12 cellular contexts compared by ENCODE assay signal in the genomic region with DNA sequence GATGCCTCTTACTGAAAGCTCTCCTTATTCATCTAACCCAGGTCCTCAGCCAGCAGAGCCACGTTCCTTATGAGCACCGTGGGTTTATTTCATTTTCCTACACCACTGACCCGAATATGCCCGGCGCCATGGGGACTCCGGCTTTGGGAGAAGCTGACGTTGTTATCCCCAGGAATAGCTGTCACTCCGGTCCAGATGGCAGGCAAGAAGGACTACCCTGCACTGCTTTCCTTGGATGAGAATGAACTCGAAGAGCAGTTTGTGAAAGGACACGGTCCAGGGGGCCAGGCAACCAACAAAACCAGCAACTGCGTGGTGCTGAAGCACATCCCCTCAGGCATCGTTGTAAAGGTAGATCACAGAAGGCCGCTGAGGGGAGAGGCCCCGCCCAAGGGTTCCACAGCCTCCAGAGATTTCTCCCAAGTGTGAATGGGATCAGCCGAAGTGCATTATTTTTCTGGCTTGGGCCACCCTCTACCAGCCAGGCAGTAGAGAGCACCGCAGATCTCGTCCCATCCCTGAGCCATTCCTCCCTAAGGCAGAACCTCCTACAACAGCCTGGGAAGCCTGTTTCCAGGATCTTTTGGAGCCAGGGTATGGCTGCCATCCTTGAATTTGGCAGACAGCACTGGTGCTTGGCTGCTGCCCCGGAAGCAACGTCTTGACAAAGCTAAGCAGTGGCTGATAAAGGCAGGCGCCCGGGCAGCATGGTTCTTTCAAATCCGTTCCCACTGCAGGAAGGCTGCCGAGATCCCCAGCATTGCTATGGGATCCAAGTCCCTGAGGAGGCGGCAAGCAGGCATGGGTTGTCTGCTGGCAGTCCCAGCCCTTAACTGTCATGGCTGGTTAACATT. TPM values are rescaled to one million over a fixed set of nuclear protein-coding genes. Genes with fewer than 3 reads are reported as not detected.
A peak's percentile ranks its signal among the peaks of the same experiment; 100 is the strongest.
DNase-seq lines count a peak whose midpoint lies in the region; ATAC-seq and TF ChIP-seq lines count a peak whose summit lies in the region.
"Had no signal": no experiment of that assay in that cellular context is flagged by ENCODE, and none has a peak within 500 bp of the region (broad histone marks: within the 10 kb centered on the region; RNA-seq: fewer than 3 reads in every experiment).

No MANE protein-coding gene starts in this region.

- H3K9me3 ChIP-seq in ascending aorta (no peaks in the 10 kb centered on the region), stomach smooth muscle (ENCODE audit: control insufficient read depth in 2 of 2, low read length in 2 of 2) (no peaks in the 10 kb centered on the region), ovary (no peaks in the 10 kb centered on the region)

- TF ChIP-seq CTCF in activated CD8-positive, alpha-beta T cell treated with anti-CD3 and anti-CD28 coated beads for 36 hours (IDR thresholded peaks at IDR 0.05), result no peak
- no peak for TF ChIP-seq CTCF in ascending aorta (IDR thresholded peaks at IDR 0.05)
- TF ChIP-seq CTCF in ovary (IDR thresholded peaks at IDR 0.05), result no peak

- intact Hi-C loops in activated CD8-positive, alpha-beta T cell treated with anti-CD3 and anti-CD28 coated beads for 36 hours (cut with micrococcal nuclease), result no loop called here
- intact Hi-C loops in ascending aorta (cut with DNase I), result no loop called here
- intact Hi-C loops in ovary (cut with DNase I), result no loop called here

- H3K36me3 ChIP-seq in ascending aorta, result peaks cover 38 to 42% of the 10 kb centered on the region in 2 donors
- peaks cover 31 to 34% of the 10 kb centered on the region in 2 donors for H3K36me3 ChIP-seq in stomach smooth muscle (ENCODE audit: control insufficient read depth in 2 of 2, insufficient read depth in 2 of 2, low read length in 2 of 2)
- H3K36me3 ChIP-seq in ovary, result no peaks in the 10 kb centered on the region

- 72 to 76% (median 75%) methylated on average over 24 of the region's 24 CpGs for WGBS in ovary, 3 donors

- peak overlapping the region; percentile 24 for H3K27ac Mint-ChIP-seq in activated CD8-positive, alpha-beta T cell treated with anti-CD3 and anti-CD28 coated beads for 36 hours
- no peak overlapping the region for H3K27ac Mint-ChIP-seq in activated CD8-positive, alpha-beta T cell treated with anti-CD3 and anti-CD28 coated beads, Interleukin-2, amount 10 ng/mL, durations not matched to agents 7 days and 5 days

- POLR2A ChIA-PET in activated CD8-positive, alpha-beta T cell treated with anti-CD3 and anti-CD28 coated beads for 36 hours (lab: Charles Lee), result interaction anchor here (1.6 kb wide), 1 partner anchor 16 kb away, joined by 3 read pairs; no protein-coding TSS in a partner anchor
- POLR2A ChIA-PET in activated CD8-positive, alpha-beta T cell treated with anti-CD3 and anti-CD28 coated beads, Interleukin-2, amount 10 ng/mL, durations not matched to agents 7 days and 5 days (lab: Charles Lee), result no interaction called here

- H3K4me3 ChIP-seq in ascending aorta (peak overlapping the region in 1 of 2 donors; percentile 29), stomach smooth muscle (ENCODE audit: low read length in 2 of 2) (peak overlapping the region in 1 of 2 donors; percentile 3), ovary (no peak overlapping the region)

- DNase-seq in activated CD8-positive, alpha-beta T cell treated with anti-CD3 and anti-CD28 coated beads for 36 hours, result no peak
- no peak for DNase-seq in activated CD8-positive, alpha-beta T cell treated with anti-CD3 and anti-CD28 coated beads, Interleukin-2, amount 10 ng/mL, durations not matched to agents 7 days and 5 days
- DNase-seq in ascending aorta (ENCODE audit: low spot score in 2 of 2) (no peak), inferior parietal cortex (ENCODE audit: extremely low spot score) (peak; percentile 48), NCI-H128 (lab: John Stamatoyannopoulos, UW; ENCODE audit: unreplicated experiment) (no peak), ovary (no peak)
- DNase-seq in effector CD4-positive, alpha-beta T cell, result no peak
- DNase-seq: amniotic stem cell, KBM-7, T-helper 2 cell had no signal

- H3K27me3 ChIP-seq in ascending aorta (no peaks in the 10 kb centered on the region), stomach smooth muscle (ENCODE audit: control insufficient read depth in 1 of 2, insufficient read depth in 2 of 2, low read length in 2 of 2) (no peaks in the 10 kb centered on the region), ovary (no peaks in the 10 kb centered on the region)

- H3K27ac ChIP-seq in ascending aorta (peak overlapping the region; percentile 50 to 68), stomach smooth muscle (ENCODE audit: low read length) (peak overlapping the region; percentile 46), ovary (no peak overlapping the region)

- H3K4me3 Mint-ChIP-seq in activated CD8-positive, alpha-beta T cell treated with anti-CD3 and anti-CD28 coated beads for 36 hours, result no peak overlapping the region
- H3K4me3 Mint-ChIP-seq in activated CD8-positive, alpha-beta T cell treated with anti-CD3 and anti-CD28 coated beads, Interleukin-2, amount 10 ng/mL, durations not matched to agents 7 days and 5 days, result no peak overlapping the region
- H3K4me3 Mint-ChIP-seq: nephron had no signal

- no peaks in the 10 kb centered on the region for H3K9me3 Mint-ChIP-seq in activated CD8-positive, alpha-beta T cell treated with anti-CD3 and anti-CD28 coated beads for 36 hours
- no peaks in the 10 kb centered on the region for H3K9me3 Mint-ChIP-seq in activated CD8-positive, alpha-beta T cell treated with anti-CD3 and anti-CD28 coated beads, Interleukin-2, amount 10 ng/mL, durations not matched to agents 7 days and 5 days (ENCODE audit: insufficient read depth)

- H3K36me3 Mint-ChIP-seq in activated CD8-positive, alpha-beta T cell treated with anti-CD3 and anti-CD28 coated beads for 36 hours (ENCODE audit: low read depth), result peaks cover 48% of the 10 kb centered on the region
- peaks cover 53% of the 10 kb centered on the region for H3K36me3 Mint-ChIP-seq in activated CD8-positive, alpha-beta T cell treated with anti-CD3 and anti-CD28 coated beads, Interleukin-2, amount 10 ng/mL, durations not matched to agents 7 days and 5 days (ENCODE audit: low read depth)

- no peak for TF ChIP-seq EP300 in ovary (IDR thresholded peaks at IDR 0.05)

- no peak for TF ChIP-seq POLR2A in ovary (IDR thresholded peaks at IDR 0.05)

- peaks cover 38% of the 10 kb centered on the region for H3K4me1 Mint-ChIP-seq in activated CD8-positive, alpha-beta T cell treated with anti-CD3 and anti-CD28 coated beads for 36 hours (ENCODE audit: low read depth)
- peaks cover 28% of the 10 kb centered on the region for H3K4me1 Mint-ChIP-seq in activated CD8-positive, alpha-beta T cell treated with anti-CD3 and anti-CD28 coated beads, Interleukin-2, amount 10 ng/mL, durations not matched to agents 7 days and 5 days (ENCODE audit: low read depth)

- H3K27me3 Mint-ChIP-seq in activated CD8-positive, alpha-beta T cell treated with anti-CD3 and anti-CD28 coated beads for 36 hours, result no peaks in the 10 kb centered on the region
- no peaks in the 10 kb centered on the region for H3K27me3 Mint-ChIP-seq in activated CD8-positive, alpha-beta T cell treated with anti-CD3 and anti-CD28 coated beads, Interleukin-2, amount 10 ng/mL, durations not matched to agents 7 days and 5 days (ENCODE audit: low read depth)

- H3K9ac ChIP-seq in stomach smooth muscle (ENCODE audit: low read length in 2 of 2), result no peak overlapping the region

- CTCF ChIA-PET in activated CD8-positive, alpha-beta T cell treated with anti-CD3 and anti-CD28 coated beads for 36 hours (lab: Charles Lee), result interaction anchor here (1.0 kb wide), 1 partner anchor 16 kb away, joined by 3 read pairs; no protein-coding TSS in a partner anchor
- CTCF ChIA-PET in activated CD8-positive, alpha-beta T cell treated with anti-CD3 and anti-CD28 coated beads, Interleukin-2, amount 10 ng/mL, durations not matched to agents 7 days and 5 days (lab: Charles Lee), result interaction anchor here (0.9 kb wide), 1 partner anchor 15 kb away, joined by 3 read pairs; no protein-coding TSS in a partner anchor

- peaks cover 5 to 8% of the 10 kb centered on the region in 2 donors for H3K4me1 ChIP-seq in ascending aorta
- H3K4me1 ChIP-seq in stomach smooth muscle (ENCODE audit: control insufficient read depth, insufficient read depth, low read length), result peaks cover 23% of the 10 kb centered on the region
- H3K4me1 ChIP-seq in ovary (ENCODE audit: insufficient read depth), result peaks cover 5% of the 10 kb centered on the region

- no peak for ATAC-seq in activated CD8-positive, alpha-beta T cell treated with anti-CD3 and anti-CD28 coated beads for 36 hours
- no peak for ATAC-seq in activated CD8-positive, alpha-beta T cell treated with anti-CD3 and anti-CD28 coated beads, Interleukin-2, amount 10 ng/mL, durations not matched to agents 7 days and 5 days

RNA-seq across cellular contexts. Expression of a gene that starts 17.8 kb away (rescaled TPM):
- 100 to 1,000 TPM; 108 to 111 TPM for total RNA-seq in activated CD8-positive, alpha-beta T cell treated with anti-CD3 and anti-CD28 coated beads for 36 hours
- 10 to 100 TPM; 58.3 to 58.4 TPM for total RNA-seq in activated CD8-positive, alpha-beta T cell treated with anti-CD3 and anti-CD28 coated beads, Interleukin-2, amount 10 ng/mL, durations not matched to agents 7 days and 5 days
- 39.6 TPM for total RNA-seq in ascending aorta
- 10 to 100 TPM; 34.5 to 93.1 (median 69.0) TPM for total RNA-seq in ovary
- 100 to 1,000 TPM in 1 of 2 donors, 10 to 100 TPM in 1; 71.1 to 144 TPM for polyA plus RNA-seq in ovary

RNA-seq across cellular contexts. Expression of a gene that starts 20.6 kb away (rescaled TPM):
- 10 to 100 TPM; 28.1 to 31.0 TPM for total RNA-seq in activated CD8-positive, alpha-beta T cell treated with anti-CD3 and anti-CD28 coated beads for 36 hours
- 10 to 100 TPM; 28.2 to 30.0 TPM for total RNA-seq in activated CD8-positive, alpha-beta T cell treated with anti-CD3 and anti-CD28 coated beads, Interleukin-2, amount 10 ng/mL, durations not matched to agents 7 days and 5 days
- 0.85 TPM for total RNA-seq in ascending aorta
- total RNA-seq in ovary, result 10 to 100 TPM; 13.4 to 21.2 (median 17.3) TPM
- 10 to 100 TPM; 17.5 to 20.0 TPM for polyA plus RNA-seq in ovary

RNA-seq across cellular contexts. Expression of a gene that starts 20.9 kb away (rescaled TPM):
- 100 to 1,000 TPM in 1 of 2 experiments, 10 to 100 TPM in 1; 96.9 to 101 TPM for total RNA-seq in activated CD8-positive, alpha-beta T cell treated with anti-CD3 and anti-CD28 coated beads for 36 hours
- 100 to 1,000 TPM; 148 to 149 TPM for total RNA-seq in activated CD8-positive, alpha-beta T cell treated with anti-CD3 and anti-CD28 coated beads, Interleukin-2, amount 10 ng/mL, durations not matched to agents 7 days and 5 days
- total RNA-seq in ascending aorta (21.6 TPM), ovary (10 to 100 TPM; 14.2 to 28.4 (median 21.9) TPM)
- 1 to 10 TPM; 4.2 to 8.7 TPM for polyA plus RNA-seq in ovary

Comparison
In these comparisons a context has a peak if more than half of its experiments do, and no peak if none do; other contexts are left out.
1. H3K27ac ChIP-seq: peak in ascending aorta (2 of 2) and stomach smooth muscle (single experiment); none in ovary (0 of 2).